8 cellular contexts compared by ENCODE assay signal in the genomic region with DNA sequence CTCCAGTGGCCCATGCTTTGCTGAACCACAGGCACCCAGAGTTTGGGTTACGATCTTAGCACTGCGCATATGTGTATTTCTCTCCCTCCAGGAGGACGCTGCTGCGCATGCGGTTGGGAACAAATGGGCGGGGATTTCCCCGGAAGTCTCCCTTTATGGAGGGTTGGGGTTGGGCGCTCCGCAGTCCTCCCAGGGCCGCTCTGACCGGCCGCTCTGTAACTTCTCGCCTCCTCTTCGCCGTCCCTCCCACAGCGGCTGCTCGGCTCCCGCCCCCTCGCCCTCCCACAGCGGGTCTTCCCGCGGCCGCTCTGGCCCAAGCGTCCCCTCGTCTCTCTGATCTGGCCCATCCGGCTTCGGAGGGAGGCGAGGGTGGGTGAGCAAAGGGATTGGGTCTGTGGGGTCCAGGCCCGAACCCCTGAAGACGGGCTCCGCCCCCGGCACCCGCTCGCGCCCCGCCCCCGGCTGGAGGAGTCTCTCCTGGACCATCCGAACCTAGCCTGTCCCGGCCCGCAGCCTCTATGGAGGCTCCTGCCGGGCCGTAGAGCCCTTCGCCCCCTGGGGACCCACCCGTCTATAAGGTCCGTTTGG. TPM values are rescaled to one million over a fixed set of nuclear protein-coding genes. Genes with fewer than 3 reads are reported as not detected.
DNase-seq lines count a peak whose midpoint lies in the region; ATAC-seq and FAIRE-seq lines count a peak whose summit lies in the region.

A gene with protein sequence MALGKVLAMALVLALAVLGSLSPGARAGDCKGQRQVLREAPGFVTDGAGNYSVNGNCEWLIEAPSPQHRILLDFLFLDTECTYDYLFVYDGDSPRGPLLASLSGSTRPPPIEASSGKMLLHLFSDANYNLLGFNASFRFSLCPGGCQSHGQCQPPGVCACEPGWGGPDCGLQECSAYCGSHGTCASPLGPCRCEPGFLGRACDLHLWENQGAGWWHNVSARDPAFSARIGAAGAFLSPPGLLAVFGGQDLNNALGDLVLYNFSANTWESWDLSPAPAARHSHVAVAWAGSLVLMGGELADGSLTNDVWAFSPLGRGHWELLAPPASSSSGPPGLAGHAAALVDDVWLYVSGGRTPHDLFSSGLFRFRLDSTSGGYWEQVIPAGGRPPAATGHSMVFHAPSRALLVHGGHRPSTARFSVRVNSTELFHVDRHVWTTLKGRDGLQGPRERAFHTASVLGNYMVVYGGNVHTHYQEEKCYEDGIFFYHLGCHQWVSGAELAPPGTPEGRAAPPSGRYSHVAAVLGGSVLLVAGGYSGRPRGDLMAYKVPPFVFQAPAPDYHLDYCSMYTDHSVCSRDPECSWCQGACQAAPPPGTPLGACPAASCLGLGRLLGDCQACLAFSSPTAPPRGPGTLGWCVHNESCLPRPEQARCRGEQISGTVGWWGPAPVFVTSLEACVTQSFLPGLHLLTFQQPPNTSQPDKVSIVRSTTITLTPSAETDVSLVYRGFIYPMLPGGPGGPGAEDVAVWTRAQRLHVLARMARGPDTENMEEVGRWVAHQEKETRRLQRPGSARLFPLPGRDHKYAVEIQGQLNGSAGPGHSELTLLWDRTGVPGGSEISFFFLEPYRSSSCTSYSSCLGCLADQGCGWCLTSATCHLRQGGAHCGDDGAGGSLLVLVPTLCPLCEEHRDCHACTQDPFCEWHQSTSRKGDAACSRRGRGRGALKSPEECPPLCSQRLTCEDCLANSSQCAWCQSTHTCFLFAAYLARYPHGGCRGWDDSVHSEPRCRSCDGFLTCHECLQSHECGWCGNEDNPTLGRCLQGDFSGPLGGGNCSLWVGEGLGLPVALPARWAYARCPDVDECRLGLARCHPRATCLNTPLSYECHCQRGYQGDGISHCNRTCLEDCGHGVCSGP (N-terminal part only) (plus strand): TSS at position 328 of the 588 bp plus-strand sequence. CDS start 609 bp downstream, outside the sequence.

- peak; percentile 92 for FAIRE-seq in HTR-8/SVneo (lab: Jason Lieb, UNC)

- ATAC-seq in GM21367 (IDR thresholded peaks at IDR 0.05; ENCODE audit: unreplicated experiment): peak; percentile 73

- peak; percentile 100 for DNase-seq in Caki2 (ENCODE audit: low read depth)
- DNase-seq in HTR-8/SVneo (ENCODE audit: insufficient read length, low spot score): peak; percentile 99
- peak; percentile 99 for DNase-seq in NOMO-1 treated with dmso at 0.1 percent for 144 hours (lab: John Stamatoyannopoulos, UW; ENCODE audit: unreplicated experiment)
- DNase-seq in activated CD8-positive, alpha-beta memory T cell treated with anti-CD3 and anti-CD28 coated beads, Interleukin-2, amount 50 U/mL, for 24 hours (ENCODE audit: extremely low read depth): peak; percentile 98
- peak; percentile 98 for DNase-seq in mesenteric fat pad (ENCODE audit: low spot score)
- peak; percentile 90 for DNase-seq in stimulated activated CD8-positive, alpha-beta memory T cell treated with anti-CD3 and anti-CD28 coated beads, Interleukin-15, amount 100 ng/mL, for 24 hours (ENCODE audit: low read depth)

- in situ Hi-C loops in Caki2 (cut with HindIII; ENCODE audit: low pct_unique_long_range_greater_than_20kb, low sequenced_read_pairs) (no loop called here), endometrial microvascular endothelial cells (cut with HindIII; ENCODE audit: inconsistent ontology term, low pct_unique_long_range_greater_than_20kb, low sequenced_read_pairs) (no loop called here)

RNA-seq across cellular contexts. Expression of the gene that starts here (rescaled TPM):
- total RNA-seq in Caki2 (2014; rRNA removed; shearing (Covaris generic); ENCODE audit: low replicate concordance): 36.8 and 75.6 TPM in 2 replicates
- total RNA-seq in endometrial microvascular endothelial cells (ENCODE audit: inconsistent ontology term): 17.4 TPM
- total RNA-seq in mesenteric fat pad: 25.8 TPM

Comparison
In these comparisons a context has a peak if more than half of its experiments do, and no peak if none do; other contexts are left out.
1. Peak in every context shown above with its lines: DNase-seq and ATAC-seq.